Comparison of ENCODE assay signal across 4 cellular contexts in the genomic region with DNA sequence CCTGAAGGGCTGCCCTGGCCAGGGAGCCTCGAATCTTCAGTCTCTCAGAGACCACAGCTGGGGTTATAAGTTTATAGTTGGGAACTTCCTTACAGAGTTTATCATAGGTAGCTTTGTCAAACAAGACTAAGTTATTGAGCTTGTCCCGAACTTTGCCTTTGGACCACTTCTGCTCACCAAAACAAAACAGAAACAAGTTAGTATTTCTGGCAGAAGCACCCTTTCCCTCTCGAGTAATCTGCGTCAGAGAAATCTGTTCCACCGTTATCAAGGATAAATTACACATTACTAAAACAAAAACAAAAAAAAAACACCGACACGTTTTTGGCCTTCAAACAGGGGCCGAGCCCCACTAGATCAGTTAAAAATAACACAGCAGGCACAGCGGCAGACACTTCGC. TPM values are rescaled to one million over a fixed set of nuclear protein-coding genes. Genes with fewer than 3 reads are reported as not detected.
DNase-seq lines count a peak whose midpoint lies in the region; ATAC-seq and TF ChIP-seq lines count a peak whose summit lies in the region.
"Not testable (repeated sequence)": the region's sequence is repeated elsewhere in the genome, so short reads cannot be mapped to it uniquely, and the experiment has no call there.

No MANE protein-coding gene starts in this region.

- peaks cover 74% of the 10 kb centered on the region for H3K79me2 ChIP-seq in PC-9 (ENCODE audit: low read depth)

- H3K9me2 ChIP-seq in PC-9 (ENCODE audit: insufficient read depth) = not testable (repeated sequence)

- peaks cover 42% of the 10 kb centered on the region for H4K20me1 ChIP-seq in PC-9 (ENCODE audit: insufficient read depth)

- TF ChIP-seq CTCF in PC-9 (conservative IDR thresholded peaks at IDR 0.05); coronary artery (IDR thresholded peaks at IDR 0.05); mucosa of descending colon (IDR thresholded peaks at IDR 0.05); vagina (IDR thresholded peaks at IDR 0.05): not testable (repeated sequence)

- intact Hi-C loops in PC-9 (cut with micrococcal nuclease; ENCODE audit: unreplicated experiment) = loop anchor here (5.0 kb wide), 2 partner anchors 180 to 305 kb away; no protein-coding TSS in a partner anchor
- intact Hi-C loops in mucosa of descending colon (cut with DNase I, micrococcal nuclease); vagina (cut with DNase I): not testable (repeated sequence)

- BruUV-seq in PC-9 (replicated peaks; lab: Mats Ljungman, UMichigan) = TSS peak; percentile 75

- peaks cover 75% of the 10 kb centered on the region for H3F3A ChIP-seq in PC-9 (ENCODE audit: insufficient read depth, low read depth)

- H3K27ac ChIP-seq in PC-9 = peak overlapping the region; percentile 78
- H3K27ac ChIP-seq in coronary artery = peak overlapping the region; percentile 96 to 99
- H3K27ac ChIP-seq in vagina = peak overlapping the region; percentile 89

- peaks cover 34% of the 10 kb centered on the region for H3K4me1 ChIP-seq in PC-9 (replicated peaks; ENCODE audit: insufficient read depth)
- peaks cover 36% of the 10 kb centered on the region for H3K4me1 ChIP-seq in mucosa of descending colon (ENCODE audit: low read depth)
- H3K4me1 ChIP-seq in vagina = peaks cover 53% of the 10 kb centered on the region

- not testable (repeated sequence) for H3K9me3 ChIP-seq in PC-9 (ENCODE audit: insufficient read depth, low read depth); mucosa of descending colon; vagina

- H3K4me3 ChIP-seq in PC-9 (peak overlapping the region; percentile 98), coronary artery (peak overlapping the region; percentile 90), mucosa of descending colon (peak overlapping the region; percentile 85), vagina (peak overlapping the region; percentile 82 to 94)

- H3K36me3 ChIP-seq in PC-9 (ENCODE audit: low read depth) (peaks cover 57% of the 10 kb centered on the region), vagina (peaks cover 0 to 46% of the 10 kb centered on the region in 2 donors)
- H3K36me3 ChIP-seq in mucosa of descending colon (ENCODE audit: low read depth) = not testable (repeated sequence)

- not testable (repeated sequence) for H3K27me3 ChIP-seq in PC-9 (ENCODE audit: insufficient read depth, low read depth); vagina

- CTCF ChIA-PET in PC-9 (lab: Charles Lee) = not testable (repeated sequence)

- not testable (repeated sequence) for ATAC-seq in mucosa of descending colon

- TF ChIP-seq POLR2A in vagina (IDR thresholded peaks at IDR 0.05) = not testable (repeated sequence)

- DNase-seq in PC-9; coronary artery (ENCODE audit: low spot score); mucosa of descending colon; vagina (ENCODE audit: extremely low spot score in 2 of 2): not testable (repeated sequence)

- H3K4me2 ChIP-seq in PC-9 = peak overlapping the region; percentile 97

- not testable (repeated sequence) for H2AFZ ChIP-seq in PC-9

- POLR2A ChIA-PET in PC-9 (lab: Charles Lee; ENCODE audit: unreplicated experiment) = interaction anchor here (1.2 kb wide), 1 partner anchor 19 kb away, joined by 14 read pairs; no protein-coding TSS in a partner anchor

RNA-seq across cellular contexts. Expression of gene RPS25, which starts 0.8 kb away (rescaled TPM):
- 954 and 984 TPM in 2 replicates for total RNA-seq in PC-9 (2021)
- total RNA-seq in mucosa of descending colon = 100 to 1,000 TPM; 721 to 887 (median 781) TPM
- 1,843 TPM for total RNA-seq in vagina

RNA-seq across cellular contexts. Expression of gene TRAPPC4, which starts 1.2 kb away (rescaled TPM):
- total RNA-seq in PC-9 (2021) (49.2 and 51.4 TPM in 2 replicates), mucosa of descending colon (10 to 100 TPM; 52.7 to 58.4 (median 57.4) TPM), vagina (40.0 TPM)

RNA-seq across cellular contexts. Expression of gene SLC37A4, which starts 13.3 kb away (rescaled TPM):
- total RNA-seq in PC-9 (2021) (23.2 and 24.3 TPM in 2 replicates), mucosa of descending colon (10 to 100 TPM; 23.3 to 70.8 (median 57.0) TPM), vagina (16.0 TPM)

RNA-seq across cellular contexts. Expression of gene CENATAC, which starts 19.4 kb away (rescaled TPM):
- total RNA-seq in PC-9 (2021) (61.7 and 73.9 TPM in 2 replicates), mucosa of descending colon (10 to 100 TPM; 24.6 to 33.4 (median 30.9) TPM), vagina (49.8 TPM)

RNA-seq across cellular contexts. Expression of gene HYOU1, which starts 39.6 kb away (rescaled TPM):
- total RNA-seq in PC-9 (2021) (92.0 and 117 TPM in 2 replicates), mucosa of descending colon (100 to 1,000 TPM in 2 of 3 donors, 10 to 100 TPM in 1; 82.0 to 119 (median 101) TPM), vagina (49.6 TPM)
